ENCODE assay signal across 8 cellular contexts in genomic region chr3:114213669-114214541, GRCh38. TPM values are rescaled to one million over a fixed set of nuclear protein-coding genes. Genes with fewer than 3 reads are reported as not detected.
DNase-seq lines count a peak whose midpoint lies in the region; ATAC-seq and TF ChIP-seq lines count a peak whose summit lies in the region.

No MANE protein-coding gene starts in this region.

- no peak overlapping the region for H3K4me3 Mint-ChIP-seq in activated T-cell treated with anti-CD3 and anti-CD28 coated beads, Interleukin-2, amount 50 U/mL, for 4 hours

- H3K9me3 ChIP-seq in left ventricle myocardium inferior (replicated peaks) = no peaks in the 10 kb centered on the region

- no peaks in the 10 kb centered on the region for H3K4me1 Mint-ChIP-seq in activated T-cell treated with anti-CD3 and anti-CD28 coated beads, Interleukin-2, amount 50 U/mL, for 4 hours (ENCODE audit: low read depth)

- peak overlapping the region; percentile 39 for H3K4me3 ChIP-seq in left ventricle myocardium inferior

- H3K9me3 Mint-ChIP-seq in activated T-cell treated with anti-CD3 and anti-CD28 coated beads, Interleukin-2, amount 50 U/mL, for 4 hours = no peaks in the 10 kb centered on the region

- no peak for TF ChIP-seq CTCF in left ventricle myocardium inferior (IDR thresholded peaks at IDR 0.05; ENCODE audit: borderline replicate concordance)

- no peaks in the 10 kb centered on the region for H3K27me3 Mint-ChIP-seq in activated T-cell treated with anti-CD3 and anti-CD28 coated beads, Interleukin-2, amount 50 U/mL, for 4 hours (ENCODE audit: low read depth)

- no peaks in the 10 kb centered on the region for H3K36me3 Mint-ChIP-seq in activated T-cell treated with anti-CD3 and anti-CD28 coated beads, Interleukin-2, amount 50 U/mL, for 4 hours (ENCODE audit: insufficient read depth)

- intact Hi-C loops in Right ventricle myocardium superior (cut with DNase I) (no loop called here), cardiac septum (cut with DNase I) (no loop called here), left ventricle myocardium inferior (cut with micrococcal nuclease) (no loop called here)

- H3K27me3 ChIP-seq in left ventricle myocardium inferior (ENCODE audit: low read depth) = peaks cover 74% of the 10 kb centered on the region

- DNase-seq in Right ventricle myocardium superior (no peak), cardiac septum (ENCODE audit: low spot score) (no peak), NOMO-1 (lab: John Stamatoyannopoulos, UW; ENCODE audit: unreplicated experiment in 2 of 2) (peak; percentile 47 to 70), left ventricle myocardium inferior (no peak), superior temporal gyrus (ENCODE audit: extremely low spot score) (no peak)
- DNase-seq in activated T-cell treated with anti-CD3 and anti-CD28 coated beads, Interleukin-2, amount 50 U/mL, for 4 hours = peak; percentile 71
- DNase-seq in stimulated activated CD4-positive, alpha-beta T cell treated with anti-CD3 and anti-CD28 coated beads, Interleukin-12 subunit alpha, Interleukin-12 subunit beta, amount 100 ng/mL, for 4 hours = peak; percentile 53

- no peak overlapping the region for H3K27ac ChIP-seq in left ventricle myocardium inferior (replicated peaks)

- H3K36me3 ChIP-seq in left ventricle myocardium inferior = no peaks in the 10 kb centered on the region

- peaks cover 16% of the 10 kb centered on the region for H3K4me1 ChIP-seq in left ventricle myocardium inferior

- peak; percentile 52 for ATAC-seq in Right ventricle myocardium superior (ENCODE audit: poor library complexity)
- peak; percentile 78 for ATAC-seq in HG02970 (IDR thresholded peaks at IDR 0.05; ENCODE audit: low FRiP score, unreplicated experiment)
- ATAC-seq in activated T-cell treated with anti-CD3 and anti-CD28 coated beads, Interleukin-2, amount 50 U/mL, for 4 hours = peak; percentile 73 to 77

RNA-seq across cellular contexts. Expression of gene ZNF80, which starts 23.5 kb away (rescaled TPM):
- total RNA-seq in Right ventricle myocardium superior (not detected), cardiac septum (not detected), left ventricle myocardium inferior (not detected)
- under 1 TPM in 2 of 3 donors, not detected in 1; 0.22 to 0.29 TPM for total RNA-seq in activated T-cell treated with anti-CD3 and anti-CD28 coated beads, Interleukin-2, amount 50 U/mL, for 4 hours

RNA-seq across cellular contexts. Expression of gene DRD3, which starts 35.1 kb away (rescaled TPM):
- total RNA-seq in Right ventricle myocardium superior (not detected), cardiac septum (not detected), left ventricle myocardium inferior (not detected)
- not detected for total RNA-seq in activated T-cell treated with anti-CD3 and anti-CD28 coated beads, Interleukin-2, amount 50 U/mL, for 4 hours

Comparison
In these comparisons a context has a peak if more than half of its experiments do, and no peak if none do; other contexts are left out.
1. DNase-seq: peak in NOMO-1 (2 of 2), activated T-cell treated with anti-CD3 and anti-CD28 coated beads, Interleukin-2, amount 50 U/mL, for 4 hours (single experiment) and stimulated activated CD4-positive, alpha-beta T cell treated with anti-CD3 and anti-CD28 coated beads, Interleukin-12 subunit alpha, Interleukin-12 subunit beta, amount 100 ng/mL, for 4 hours (single experiment); none in Right ventricle myocardium superior (single experiment), cardiac septum (single experiment), left ventricle myocardium inferior (single experiment) and superior temporal gyrus (single experiment).
2. Peak in every context shown above with its lines, with median percentiles within 50 percentile points of each other: ATAC-seq.